ENCODE assay signal across 8 cellular contexts in the genomic region with DNA sequence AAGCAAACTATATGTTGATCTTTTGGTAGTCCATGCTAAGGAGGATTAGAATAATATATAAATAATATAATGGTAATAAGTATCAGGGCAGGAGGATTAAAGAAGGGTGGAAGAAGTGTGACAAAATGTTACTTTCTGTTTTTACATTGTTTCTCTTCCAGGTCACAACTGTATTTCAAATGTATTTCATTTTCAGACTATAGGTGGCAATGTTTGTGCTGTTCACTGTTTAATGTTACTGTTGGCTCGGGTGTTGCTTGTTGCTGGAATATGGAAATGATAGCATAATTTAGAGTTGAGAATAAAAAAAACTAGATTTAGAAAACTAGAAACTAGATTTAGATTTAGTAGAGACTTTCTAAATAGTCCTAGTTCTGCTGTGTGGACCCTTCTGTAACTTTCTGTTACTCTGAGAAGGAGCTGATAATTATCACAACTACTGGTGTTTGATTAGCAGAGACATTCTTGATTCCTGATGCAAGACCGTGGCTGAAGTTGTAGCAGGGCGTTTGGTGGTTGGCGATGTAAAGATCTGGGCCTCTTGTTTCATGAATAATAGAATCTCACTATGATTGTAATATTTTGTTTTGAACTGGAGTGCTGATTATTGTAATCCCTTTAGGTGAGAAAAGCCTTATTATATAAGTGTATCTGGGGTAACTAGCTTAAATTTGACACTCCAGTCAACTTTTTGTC. TPM values are rescaled to one million over a fixed set of nuclear protein-coding genes. Genes with fewer than 3 reads are reported as not detected.
DNase-seq lines count a peak whose midpoint lies in the region; ATAC-seq and TF ChIP-seq lines count a peak whose summit lies in the region.

No MANE protein-coding gene starts in this region.

- TF ChIP-seq CTCF in GM10248 (IDR thresholded peaks at IDR 0.05; ENCODE audit: control extremely low read depth, extremely low read depth, low read depth, missing control alignments) (peak; percentile 40), SU-DHL-6 (IDR thresholded peaks at IDR 0.05; ENCODE audit: insufficient read depth, low read length, poor library complexity, severe bottlenecking) (peak; percentile 14)

- H3K4me3 ChIP-seq in SU-DHL-6 (ENCODE audit: insufficient read depth, low read length, poor library complexity, severe bottlenecking), result no peak overlapping the region

- H3K27ac ChIP-seq in SU-DHL-6 (ENCODE audit: low read depth, low read length), result no peak overlapping the region

- H4K20me1 ChIP-seq in SU-DHL-6 (ENCODE audit: low read depth, low read length), result peaks cover 9% of the 10 kb centered on the region; the same call in 1 of the 2 replicates

- POLR2A ChIA-PET in GM10248 (lab: Yijun Ruan, JAX), result no interaction called here

- no peaks in the 10 kb centered on the region for H3K9me2 ChIP-seq in SU-DHL-6 (replicated peaks; ENCODE audit: insufficient read depth, low read length)

- H3K27me3 ChIP-seq in SU-DHL-6 (ENCODE audit: low read length), result no peaks in the 10 kb centered on the region

- no peak overlapping the region for H3K4me2 ChIP-seq in SU-DHL-6 (ENCODE audit: low read depth, low read length, poor library complexity, severe bottlenecking)

- no peaks in the 10 kb centered on the region for H3K9me3 ChIP-seq in SU-DHL-6 (ENCODE audit: insufficient read depth, low read length)

- DNase-seq in GM10248 (ENCODE audit: extremely low spot score) (peak; percentile 46), left lobe of liver (ENCODE audit: low spot score) (no peak)
- DNase-seq in stimulated activated CD4-positive, alpha-beta T cell treated with anti-CD3 and anti-CD28 coated beads, Interleukin-4, amount 100 ng/mL, for 4 hours, result no peak

- H3K36me3 ChIP-seq in SU-DHL-6 (ENCODE audit: low read length), result no peaks in the 10 kb centered on the region

- H3K79me2 ChIP-seq in SU-DHL-6 (ENCODE audit: insufficient read depth, low read length), result no peaks in the 10 kb centered on the region

- ATAC-seq in HG02678 (IDR thresholded peaks at IDR 0.05; ENCODE audit: unreplicated experiment), result peak; percentile 68
- peak; percentile 68 for ATAC-seq in left lobe of liver
- no peak for ATAC-seq in HG02642 (IDR thresholded peaks at IDR 0.05; ENCODE audit: poor library complexity, unreplicated experiment)
- no peak for ATAC-seq in HG02970 (IDR thresholded peaks at IDR 0.05; ENCODE audit: low FRiP score, unreplicated experiment)
- no peak for ATAC-seq in HG02840 (IDR thresholded peaks at IDR 0.05; ENCODE audit: low FRiP score, unreplicated experiment)

- no peak overlapping the region for H2AFZ ChIP-seq in SU-DHL-6 (ENCODE audit: low read depth, low read length, severe bottlenecking)

- CTCF ChIA-PET in GM10248 (lab: Yijun Ruan, JAX), result interaction anchor here (0.9 to 2.7 kb wide), 8 partner anchors 8 to 74 kb away, joined by 3 to 18 read pairs (median 5); partner anchors contain the start of gene NEDD4L

- no peak overlapping the region for H3K9ac ChIP-seq in SU-DHL-6 (ENCODE audit: low read length)

- no peaks in the 10 kb centered on the region for H3F3A ChIP-seq in SU-DHL-6 (ENCODE audit: insufficient read depth)

RNA-seq across cellular contexts. Expression of gene NEDD4L, which starts 7.9 kb away (rescaled TPM):
- total RNA-seq in left lobe of liver, result 22.3 TPM

Comparison
In these comparisons a context has a peak if more than half of its experiments do, and no peak if none do; other contexts are left out.
1. ATAC-seq: peak in HG02678 (single experiment) and left lobe of liver (single experiment); none in HG02642 (single experiment), HG02970 (single experiment) and HG02840 (single experiment).